Comparison of ENCODE assay signal across 8 cellular contexts in genomic region chr6:111873178-111874029, GRCh38. TPM values are rescaled to one million over a fixed set of nuclear protein-coding genes. Genes with fewer than 3 reads are reported as not detected.
DNase-seq lines count a peak whose midpoint lies in the region; ATAC-seq and TF ChIP-seq lines count a peak whose summit lies in the region.

Gene FYN (minus strand): TSS chr6:111873452. CDS start chr6:111720051, 153,401 bp downstream.

- peak within 1 kb of the TSS; percentile 92 for H3K4me3 Mint-ChIP-seq in chondrocyte (ENCODE audit: unreplicated experiment)

- no peaks in the 10 kb centered on the region for H3K9me3 Mint-ChIP-seq in chondrocyte (ENCODE audit: low read depth)

- H3K27me3 Mint-ChIP-seq in chondrocyte (ENCODE audit: low read depth), result no peaks in the 10 kb centered on the region

- H3K36me3 Mint-ChIP-seq in chondrocyte (ENCODE audit: low read depth), result no peaks in the 10 kb centered on the region

- peaks cover 34% of the 10 kb centered on the region for H3K4me1 Mint-ChIP-seq in chondrocyte (ENCODE audit: low read depth)

- peak; percentile 98 for ATAC-seq in HG03439 (IDR thresholded peaks at IDR 0.05; ENCODE audit: unreplicated experiment)

- peak; percentile 91 for DNase-seq in AG09319 (ENCODE audit: extremely low read depth, low read depth)
- DNase-seq in NCI-H510A treated with DMSO at 0.1 percent for 48 hours (lab: John Stamatoyannopoulos, UW), result peak; percentile 51
- DNase-seq in activated CD4-positive, alpha-beta T cell treated with anti-CD3 and anti-CD28 coated beads for 24 hours (ENCODE audit: low read depth in 2 of 2), result peak; percentile 99 to 100
- peak; percentile 99 for DNase-seq in chondrocyte (ENCODE audit: low spot score)
- DNase-seq in kidney glomerular epithelial cell (lab: John Stamatoyannopoulos, UW), result peak; percentile 91
- DNase-seq in stimulated activated CD4-positive, alpha-beta T cell treated with anti-CD3 and anti-CD28 coated beads, Interleukin-1b, Interleukin-23, amount 100 ng/mL, for 1 hour (ENCODE audit: low read depth in 2 of 2), result peak; percentile 96 to 99

- TF ChIP-seq CTCF in AG09319 (IDR thresholded peaks at IDR 0.05; ENCODE audit: low read depth, low read length) (peak; percentile 2; the same call in 1 of the 2 replicates), chondrocyte (IDR thresholded peaks at IDR 0.05) (peak; percentile 51)

- peak; percentile 32 for TF ChIP-seq POLR2A in GM19099 (IDR thresholded peaks at IDR 0.05; ENCODE audit: extremely low read depth, insufficient read length, low read depth)

- H3K27ac Mint-ChIP-seq in chondrocyte (ENCODE audit: unreplicated experiment), result peak within 1 kb of the TSS; percentile 94

RNA-seq across cellular contexts. Expression of gene FYN, which starts in this region (rescaled TPM):
- 79.1 to 111 TPM (median 109 TPM) in 3 replicates for total RNA-seq in chondrocyte

Comparison
In these comparisons a context has a peak if more than half of its experiments do, and no peak if none do; other contexts are left out.
1. Peak in every context shown above with its lines: DNase-seq and ATAC-seq.